ENCODE assay signal across 8 cellular contexts in the genomic region with DNA sequence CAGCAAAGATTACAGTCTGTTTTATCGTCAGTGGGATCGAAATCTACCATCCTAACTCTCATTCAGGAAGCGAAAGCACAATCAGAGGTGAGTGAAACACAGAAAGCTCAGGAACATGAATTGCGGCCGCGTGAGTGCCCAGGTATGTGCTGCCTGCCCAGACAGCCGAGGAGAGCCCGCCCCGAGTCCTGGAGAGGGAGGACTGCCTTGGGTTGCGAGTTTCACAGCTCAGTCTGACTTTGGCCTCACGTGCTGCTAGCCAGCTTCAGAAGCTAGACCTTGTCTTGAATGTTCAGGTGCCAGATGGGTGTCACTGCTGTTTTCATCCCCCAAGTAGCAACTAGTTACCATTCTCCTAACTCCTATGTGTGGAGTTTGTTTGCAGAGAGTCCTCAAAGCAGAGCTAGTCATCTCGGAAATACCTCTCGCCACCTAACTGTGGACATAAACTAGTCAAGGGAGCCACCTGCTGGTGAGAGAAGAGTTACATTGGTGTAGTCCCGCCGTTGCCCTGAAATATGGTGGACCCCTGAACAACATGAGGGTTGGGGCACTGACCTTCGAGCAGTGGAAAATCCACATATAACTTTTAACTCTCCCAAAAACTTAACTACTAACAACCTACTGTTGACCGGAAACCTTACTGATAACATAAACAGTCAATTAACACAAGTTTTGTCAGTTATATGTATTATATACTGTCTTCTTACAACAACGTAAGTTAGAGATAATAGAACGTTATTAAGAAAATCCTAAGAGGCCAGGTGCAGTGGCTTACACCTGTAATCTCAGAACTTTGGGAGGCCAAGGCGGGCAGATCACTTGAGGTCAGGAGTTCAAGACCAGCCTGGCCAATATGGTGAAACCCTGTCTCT.
DNase-seq lines count a peak whose midpoint lies in the region; ATAC-seq and TF ChIP-seq lines count a peak whose summit lies in the region.

No MANE protein-coding gene starts in this region.

- no peaks in the 10 kb centered on the region for H3K36me3 ChIP-seq in HCT116 (ENCODE audit: control insufficient read depth in 1 of 2, insufficient read depth in 2 of 2, low read length in 2 of 2)

- TF ChIP-seq RAD21 in HCT116 (IDR thresholded peaks at IDR 0.05; ENCODE audit: low read depth), result peak; percentile 77

- peaks cover 16% of the 10 kb centered on the region for H3K4me1 Mint-ChIP-seq in osteocyte (ENCODE audit: unreplicated experiment)
- H3K4me1 Mint-ChIP-seq in type B pancreatic cell (ENCODE audit: unreplicated experiment), result peaks cover 13% of the 10 kb centered on the region

- H3K27ac ChIP-seq in HCT116 (ENCODE audit: low read depth, low read length), result no peak overlapping the region

- H2AFZ ChIP-seq in HCT116 (ENCODE audit: low read depth, low read length, poor library complexity, severe bottlenecking), result no peak overlapping the region

- H3K9me3 ChIP-seq in HCT116 (ENCODE audit: control insufficient read depth in 1 of 2, insufficient read depth in 1 of 2, low read depth in 1 of 2, low read length in 2 of 2), result no peaks in the 10 kb centered on the region

- peak; percentile 85 for DNase-seq in GM10266 (ENCODE audit: extremely low spot score)
- peak; percentile 52 for DNase-seq in HCT116 (ENCODE audit: low read depth, low spot score)
- peak; percentile 82 for DNase-seq in M059J (ENCODE audit: low read depth)
- peak; percentile 61 for DNase-seq in RPMI7951 (ENCODE audit: low read depth)
- peak; percentile 22 for DNase-seq in activated T-helper 1 cell treated with Interleukin-2 at 50 U/mL for 16 hours (ENCODE audit: low read depth)
- peak; percentile 52 to 85 for DNase-seq in foreskin fibroblast
- no peak for DNase-seq in osteocyte (ENCODE audit: extremely low spot score, unreplicated experiment)
- DNase-seq in type B pancreatic cell (ENCODE audit: extremely low spot score, unreplicated experiment), result no peak

- H3K27me3 ChIP-seq in HCT116 (ENCODE audit: insufficient read depth, low read length), result no peaks in the 10 kb centered on the region

- H3K79me2 ChIP-seq in HCT116 (ENCODE audit: insufficient read depth, low read length), result no peaks in the 10 kb centered on the region

- intact Hi-C loops in HCT116 (cut with micrococcal nuclease), result loop anchor here (1.0 kb wide), 2 partner anchors 268 to 512 kb away; no protein-coding TSS in a partner anchor

- no peaks in the 10 kb centered on the region for H3K9me2 ChIP-seq in HCT116 (ENCODE audit: insufficient read depth)

- no peak overlapping the region for H3K9ac ChIP-seq in HCT116 (ENCODE audit: low read length)

- no peaks in the 10 kb centered on the region for H4K20me1 ChIP-seq in HCT116 (ENCODE audit: insufficient read depth)

- TF ChIP-seq CTCF in GM10266 (IDR thresholded peaks at IDR 0.05; ENCODE audit: control insufficient read depth, insufficient read depth, low read depth, missing control alignments), result peak; percentile 82
- peak; percentile 56 to 87 (median 69); a peak in 5 of 6 replicates for TF ChIP-seq CTCF in HCT116 (IDR thresholded peaks at IDR 0.05 in 2 of 3, conservative IDR thresholded peaks at IDR 0.05 in 1 of 3; ENCODE audit: borderline replicate concordance in 1 of 3, insufficient read depth in 1 of 3, low read depth in 2 of 3, low read length in 2 of 3)
- peak; percentile 69 for TF ChIP-seq CTCF in foreskin fibroblast (IDR thresholded peaks at IDR 0.05; ENCODE audit: low read depth, low read length)
- peak; percentile 87 for TF ChIP-seq CTCF in osteocyte (IDR thresholded peaks at IDR 0.05)
- TF ChIP-seq CTCF in type B pancreatic cell (conservative IDR thresholded peaks at IDR 0.05), result peak; percentile 86

- RAD21 ChIA-PET in HCT116 (lab: Charles Lee; ENCODE audit: low non-redundant PET in 1 of 2, low total read pairs in 2 of 2, uncharacterized antibody in 2 of 2, unreplicated experiment in 2 of 2), result interaction anchor here (0.9 to 1.2 kb wide), 3 partner anchors 269 to 284 kb away, joined by 3 to 5 read pairs (median 5); no protein-coding TSS in a partner anchor

- peaks cover 6% of the 10 kb centered on the region for H3K36me3 Mint-ChIP-seq in osteocyte (ENCODE audit: unreplicated experiment)
- H3K36me3 Mint-ChIP-seq in type B pancreatic cell, result peaks cover 12% of the 10 kb centered on the region

- no peak overlapping the region for H3K27ac Mint-ChIP-seq in osteocyte (ENCODE audit: unreplicated experiment)
- peak overlapping the region; percentile 11 for H3K27ac Mint-ChIP-seq in type B pancreatic cell

- no TSS peak for BruUV-seq in HCT116 (replicated peaks; lab: Mats Ljungman, UMichigan)

- POLR2A ChIA-PET in HCT116 (lab: Charles Lee), result no interaction called here

- CTCF ChIA-PET in HCT116 (lab: Charles Lee), result interaction anchor here (0.6 to 2.4 kb wide), 15 partner anchors 8 to 561 kb away, joined by 3 to 46 read pairs (median 4); partner anchors contain the start of gene C5orf22

- no peaks in the 10 kb centered on the region for H3K27me3 Mint-ChIP-seq in osteocyte (ENCODE audit: unreplicated experiment)
- H3K27me3 Mint-ChIP-seq in type B pancreatic cell, result no peaks in the 10 kb centered on the region

- H3K4me3 ChIP-seq in HCT116 (replicated peaks in 1 of 2; ENCODE audit: low read depth in 1 of 2, low read length in 2 of 2) (no peak overlapping the region), foreskin fibroblast (ENCODE audit: low read depth in 1 of 2, low read length in 2 of 2) (no peak overlapping the region)

- H3K4me1 ChIP-seq in HCT116 (ENCODE audit: control insufficient read depth in 1 of 2, insufficient read depth in 2 of 2, low read length in 2 of 2), result no peaks in the 10 kb centered on the region

- ATAC-seq in HCT116, result peak; percentile 97

- H3K9me3 Mint-ChIP-seq in osteocyte (ENCODE audit: unreplicated experiment) (no peaks in the 10 kb centered on the region), type B pancreatic cell (no peaks in the 10 kb centered on the region)

- H3K4me3 Mint-ChIP-seq in osteocyte (ENCODE audit: unreplicated experiment), result no peak overlapping the region
- no peak overlapping the region for H3K4me3 Mint-ChIP-seq in type B pancreatic cell

- TF ChIP-seq POLR2A in HCT116 (IDR thresholded peaks at IDR 0.05; ENCODE audit: borderline replicate concordance, extremely low read depth, insufficient read depth, insufficient read length), result no peak

- H3K4me2 ChIP-seq in HCT116 (ENCODE audit: low read length), result no peak overlapping the region

TF ChIP-seq in HCT116, 20 proteins besides CTCF, POLR2A, EP300 and RAD21:
- TF ChIP-seq ZFX (IDR thresholded peaks at IDR 0.05) (no peak), TCF7L2 (IDR thresholded peaks at IDR 0.05; ENCODE audit: borderline replicate concordance, extremely low read depth, insufficient read depth, insufficient read length) (no peak), SIN3A (IDR thresholded peaks at IDR 0.05; ENCODE audit: low read depth) (no peak), EGR1 (IDR thresholded peaks at IDR 0.05; ENCODE audit: low read depth) (no peak), ZNF274 (IDR thresholded peaks at IDR 0.05; ENCODE audit: low read depth, low read length) (no peak), ELF1 (IDR thresholded peaks at IDR 0.05; ENCODE audit: borderline replicate concordance, low read depth) (no peak), CEBPB (IDR thresholded peaks at IDR 0.05; ENCODE audit: low read depth) (no peak), SRF (IDR thresholded peaks at IDR 0.05; ENCODE audit: low read depth) (no peak), SP1 (IDR thresholded peaks at IDR 0.05; ENCODE audit: low read depth) (no peak)
- TF ChIP-seq, protein P1, sequence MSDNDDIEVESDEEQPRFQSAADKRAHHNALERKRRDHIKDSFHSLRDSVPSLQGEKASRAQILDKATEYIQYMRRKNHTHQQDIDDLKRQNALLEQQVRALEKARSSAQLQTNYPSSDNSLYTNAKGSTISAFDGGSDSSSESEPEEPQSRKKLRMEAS (IDR thresholded peaks at IDR 0.05), result no peak
- TF ChIP-seq, protein P2, sequence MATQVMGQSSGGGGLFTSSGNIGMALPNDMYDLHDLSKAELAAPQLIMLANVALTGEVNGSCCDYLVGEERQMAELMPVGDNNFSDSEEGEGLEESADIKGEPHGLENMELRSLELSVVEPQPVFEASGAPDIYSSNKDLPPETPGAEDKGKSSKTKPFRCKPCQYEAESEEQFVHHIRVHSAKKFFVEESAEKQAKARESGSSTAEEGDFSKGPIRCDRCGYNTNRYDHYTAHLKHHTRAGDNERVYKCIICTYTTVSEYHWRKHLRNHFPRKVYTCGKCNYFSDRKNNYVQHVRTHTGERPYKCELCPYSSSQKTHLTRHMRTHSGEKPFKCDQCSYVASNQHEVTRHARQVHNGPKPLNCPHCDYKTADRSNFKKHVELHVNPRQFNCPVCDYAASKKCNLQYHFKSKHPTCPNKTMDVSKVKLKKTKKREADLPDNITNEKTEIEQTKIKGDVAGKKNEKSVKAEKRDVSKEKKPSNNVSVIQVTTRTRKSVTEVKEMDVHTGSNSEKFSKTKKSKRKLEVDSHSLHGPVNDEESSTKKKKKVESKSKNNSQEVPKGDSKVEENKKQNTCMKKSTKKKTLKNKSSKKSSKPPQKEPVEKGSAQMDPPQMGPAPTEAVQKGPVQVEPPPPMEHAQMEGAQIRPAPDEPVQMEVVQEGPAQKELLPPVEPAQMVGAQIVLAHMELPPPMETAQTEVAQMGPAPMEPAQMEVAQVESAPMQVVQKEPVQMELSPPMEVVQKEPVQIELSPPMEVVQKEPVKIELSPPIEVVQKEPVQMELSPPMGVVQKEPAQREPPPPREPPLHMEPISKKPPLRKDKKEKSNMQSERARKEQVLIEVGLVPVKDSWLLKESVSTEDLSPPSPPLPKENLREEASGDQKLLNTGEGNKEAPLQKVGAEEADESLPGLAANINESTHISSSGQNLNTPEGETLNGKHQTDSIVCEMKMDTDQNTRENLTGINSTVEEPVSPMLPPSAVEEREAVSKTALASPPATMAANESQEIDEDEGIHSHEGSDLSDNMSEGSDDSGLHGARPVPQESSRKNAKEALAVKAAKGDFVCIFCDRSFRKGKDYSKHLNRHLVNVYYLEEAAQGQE (IDR thresholded peaks at IDR 0.05; ENCODE audit: low read depth), result no peak

Comparison
In these comparisons a context has a peak if more than half of its experiments do, and no peak if none do; other contexts are left out.
1. DNase-seq: peak in GM10266 (single experiment), HCT116 (single experiment), M059J (single experiment), RPMI7951 (single experiment), activated T-helper 1 cell treated with Interleukin-2 at 50 U/mL for 16 hours (single experiment) and foreskin fibroblast (2 of 2); none in osteocyte (single experiment) and type B pancreatic cell (single experiment).
2. Peak in every context shown above with its lines, with median percentiles within 50 percentile points of each other: CTCF ChIP-seq.